In the genomic region with DNA sequence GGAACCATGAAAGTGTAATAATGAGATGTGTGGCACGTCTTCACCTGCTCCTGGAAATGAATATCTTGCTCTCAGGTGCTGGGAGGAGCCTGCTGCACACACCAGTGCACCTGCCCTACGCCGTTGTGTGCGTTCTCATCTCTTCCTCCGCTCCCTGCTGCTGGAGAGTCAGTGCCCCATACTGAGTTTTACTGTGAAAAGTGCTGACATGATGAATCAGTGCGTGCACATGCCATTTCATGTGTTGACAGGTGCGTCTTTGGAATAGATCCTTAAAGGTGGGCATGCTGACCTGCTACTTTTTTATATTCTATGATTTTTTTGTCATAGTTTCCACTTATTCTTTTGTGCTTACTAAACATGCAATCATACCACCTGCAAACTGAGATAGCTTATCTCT, we compare ENCODE assay signal across 18 cellular contexts.
A peak's percentile ranks its signal among the peaks of the same experiment; 100 is the strongest.
DNase-seq lines count a peak whose midpoint lies in the region; ATAC-seq and TF ChIP-seq lines count a peak whose summit lies in the region.
"Had no signal": no experiment of that assay in that cellular context is flagged by ENCODE, and none has a peak within 500 bp of the region (broad histone marks: within the 10 kb centered on the region; RNA-seq: fewer than 3 reads in every experiment).

No MANE protein-coding gene starts in this region.

- peaks cover 18% of the 10 kb centered on the region for H3K27me3 Mint-ChIP-seq in activated CD4-positive, alpha-beta T cell treated with anti-CD3 and anti-CD28 coated beads for 36 hours
- H3K27me3 Mint-ChIP-seq: B cell had no signal

- H3F3A ChIP-seq in neural cell (ENCODE audit: insufficient read depth, low read length, poor library complexity, severe bottlenecking), result no peaks in the 10 kb centered on the region

- DNase-seq in DMS79 treated with DMSO at 0.1 percent for 48 hours (lab: John Stamatoyannopoulos, UW) (peak; percentile 59), NCI-H146 (lab: John Stamatoyannopoulos, UW) (peak; percentile 86), NCI-H510A (lab: John Stamatoyannopoulos, UW) (peak; percentile 42), NCI-H446 (lab: John Stamatoyannopoulos, UW) (no peak), NCI-H1092 (lab: John Stamatoyannopoulos, UW) (no peak)
- no peak for DNase-seq in activated CD4-positive, alpha-beta T cell treated with anti-CD3 and anti-CD28 coated beads for 36 hours
- DNase-seq: Calu3; CD4-positive, CD25-positive, alpha-beta regulatory T cell; GF-D8; GM23248; KBM-7; MV-4-11; NCI-H1694 treated with DMSO at 0.1 percent for 48 hours; NCI-H2227 treated with DMSO at 0.1 percent for 48 hours; SHP77 treated with DMSO at 0.1 percent for 48 hours had no signal

- no peak for TF ChIP-seq CTCF in neural cell (IDR thresholded peaks at IDR 0.05; ENCODE audit: poor library complexity, severe bottlenecking)

- no peak overlapping the region for H3K27ac Mint-ChIP-seq in activated CD4-positive, alpha-beta T cell treated with anti-CD3 and anti-CD28 coated beads for 36 hours
- H3K27ac Mint-ChIP-seq: B cell; CD4-positive, CD25-positive, alpha-beta regulatory T cell; T-helper 1 cell treated with Interleukin-12 subunit alpha and Interleukin-12 subunit beta and Interleukin-4 antibody, amounts not matched to agents 30 μg/mL and 1 μg/mL, for 36 hours had no signal

- no peak overlapping the region for H3K4me2 ChIP-seq in neural cell (ENCODE audit: low read length)

- CTCF ChIA-PET in activated CD4-positive, alpha-beta T cell treated with anti-CD3 and anti-CD28 coated beads for 36 hours (lab: Charles Lee), result no interaction called here

- no peak overlapping the region for H3K9ac ChIP-seq in neural cell (ENCODE audit: low read length)
- H3K9ac ChIP-seq: GM23248 had no signal

- H3K4me3 ChIP-seq in neural cell (ENCODE audit: low read length), result no peak overlapping the region
- H3K4me3 ChIP-seq: GM23248 had no signal

- no peaks in the 10 kb centered on the region for H3K9me3 ChIP-seq in neural cell (ENCODE audit: low read length)

- no peaks in the 10 kb centered on the region for H4K20me1 ChIP-seq in neural cell (ENCODE audit: insufficient read depth)

- TF ChIP-seq EP300 in neural cell (conservative IDR thresholded peaks at IDR 0.05; ENCODE audit: poor library complexity, severe bottlenecking), result peak; percentile 40

- no peaks in the 10 kb centered on the region for H3K9me2 ChIP-seq in neural cell (ENCODE audit: insufficient read depth, low read length)

- ATAC-seq in activated CD4-positive, alpha-beta T cell treated with anti-CD3 and anti-CD28 coated beads for 36 hours, result no peak

- H3K27me3 ChIP-seq in neural cell (ENCODE audit: insufficient read depth, low read depth, low read length), result no peaks in the 10 kb centered on the region

- H3K4me1 Mint-ChIP-seq in activated CD4-positive, alpha-beta T cell treated with anti-CD3 and anti-CD28 coated beads for 36 hours, result no peaks in the 10 kb centered on the region
- H3K4me1 Mint-ChIP-seq: B cell; CD4-positive, CD25-positive, alpha-beta regulatory T cell had no signal

- intact Hi-C loops in activated CD4-positive, alpha-beta T cell treated with anti-CD3 and anti-CD28 coated beads for 36 hours (cut with DNase I, micrococcal nuclease), result no loop called here

- H3K9me3 Mint-ChIP-seq in activated CD4-positive, alpha-beta T cell treated with anti-CD3 and anti-CD28 coated beads for 36 hours (ENCODE audit: low read depth), result no peaks in the 10 kb centered on the region
- H3K9me3 Mint-ChIP-seq: CD4-positive, CD25-positive, alpha-beta regulatory T cell; T-helper 1 cell treated with Interleukin-12 subunit alpha and Interleukin-12 subunit beta and Interleukin-4 antibody, amounts not matched to agents 30 μg/mL and 1 μg/mL, for 36 hours had no signal

- H3K36me3 Mint-ChIP-seq in activated CD4-positive, alpha-beta T cell treated with anti-CD3 and anti-CD28 coated beads for 36 hours (ENCODE audit: low read depth), result no peaks in the 10 kb centered on the region
- H3K36me3 Mint-ChIP-seq: CD4-positive, CD25-positive, alpha-beta regulatory T cell had no signal

- no peaks in the 10 kb centered on the region for H3K36me3 ChIP-seq in neural cell (ENCODE audit: insufficient read depth, low read length)

- POLR2A ChIA-PET in activated CD4-positive, alpha-beta T cell treated with anti-CD3 and anti-CD28 coated beads for 36 hours (lab: Charles Lee), result no interaction called here

- H3K79me2 ChIP-seq in neural cell (replicated peaks; ENCODE audit: insufficient read depth, low read length), result no peaks in the 10 kb centered on the region

- H2AFZ ChIP-seq in neural cell (ENCODE audit: low read depth, low read length), result no peak overlapping the region
- H2AFZ ChIP-seq: GM23248 had no signal

- no peak overlapping the region for H3K4me3 Mint-ChIP-seq in activated CD4-positive, alpha-beta T cell treated with anti-CD3 and anti-CD28 coated beads for 36 hours
- H3K4me3 Mint-ChIP-seq: B cell; CD4-positive, CD25-positive, alpha-beta regulatory T cell; T-helper 1 cell treated with Interleukin-12 subunit alpha and Interleukin-12 subunit beta and Interleukin-4 antibody, amounts not matched to agents 30 μg/mL and 1 μg/mL, for 36 hours had no signal

- H3K27ac ChIP-seq in neural cell (ENCODE audit: low read length), result no peak overlapping the region
- H3K27ac ChIP-seq: GM23248 had no signal

- no peak for TF ChIP-seq RAD21 in neural cell (conservative IDR thresholded peaks at IDR 0.05)

TF ChIP-seq in neural cell, 6 proteins besides CTCF, POLR2A, EP300 and RAD21:
- TF ChIP-seq SMC3 (conservative IDR thresholded peaks at IDR 0.05; ENCODE audit: poor library complexity) (no peak), POLR2AphosphoS5 (IDR thresholded peaks at IDR 0.05) (peak; percentile 55)

Comparison
In these comparisons a context has a peak if more than half of its experiments do, and no peak if none do; other contexts are left out.
1. DNase-seq: peak in DMS79 treated with DMSO at 0.1 percent for 48 hours (single experiment), NCI-H146 (single experiment) and NCI-H510A (single experiment); none in activated CD4-positive, alpha-beta T cell treated with anti-CD3 and anti-CD28 coated beads for 36 hours (single experiment), NCI-H446 (0 of 2) and NCI-H1092 (single experiment).